Comparison of ENCODE assay signal across 1 cellular context in the genomic region with DNA sequence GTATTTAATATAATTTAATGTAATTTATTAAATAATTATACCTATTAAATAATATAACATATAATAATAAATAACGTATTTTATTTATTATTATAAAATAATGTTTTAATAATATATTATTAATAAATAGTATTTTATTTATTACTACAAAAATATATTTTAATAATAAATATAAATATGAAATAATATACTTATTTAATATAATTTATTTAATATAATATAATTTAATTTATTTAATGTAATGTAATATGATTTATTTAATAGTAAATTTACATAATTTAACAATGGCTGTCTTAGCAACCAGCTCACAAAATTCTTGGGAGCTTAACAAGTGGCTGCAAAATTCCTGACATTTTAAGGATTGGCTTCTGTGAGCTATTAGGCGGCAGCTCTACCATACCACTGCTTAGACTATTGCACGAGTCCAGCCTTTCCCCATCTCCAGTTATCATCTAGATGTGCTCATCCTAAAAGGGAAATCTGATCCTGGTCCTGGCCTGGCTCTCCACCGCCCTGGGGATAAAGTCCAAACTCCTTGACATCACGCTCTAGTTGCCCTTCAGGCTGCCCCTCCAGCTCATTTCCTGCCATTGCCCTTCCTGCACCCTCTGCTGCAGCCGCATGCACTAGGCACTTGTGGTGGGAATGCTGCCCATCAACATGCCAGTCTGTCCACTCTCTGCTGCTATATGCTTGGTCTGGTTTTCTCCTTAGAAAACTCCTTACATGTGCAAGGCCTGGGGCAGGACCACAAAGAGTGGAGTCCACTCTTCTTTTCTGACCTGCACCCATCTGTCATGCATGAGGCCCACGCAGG.
TF ChIP-seq lines count a peak whose summit lies in the region.

No MANE protein-coding gene starts in this region.

TF ChIP-seq in HepG2, 621 proteins besides CTCF, POLR2A, EP300 and RAD21 (continued from another document and continues in another):
- no peak for TF ChIP-seq ZFYVE20 (CRISPR knock-in tag; IDR thresholded peaks at IDR 0.05; ENCODE audit: borderline replicate concordance, low read depth)
- TF ChIP-seq FOXK1 (CRISPR knock-in tag; IDR thresholded peaks at IDR 0.05; ENCODE audit: borderline replicate concordance, low read depth) = no peak
- TF ChIP-seq ZNF589 (CRISPR knock-in tag; conservative IDR thresholded peaks at IDR 0.05) = no peak
- no peak for TF ChIP-seq PHF8 (CRISPR knock-in tag; IDR thresholded peaks at IDR 0.05)
- no peak for TF ChIP-seq ZBTB3 (CRISPR knock-in tag; IDR thresholded peaks at IDR 0.05; ENCODE audit: borderline replicate concordance, low read depth)
- no peak for TF ChIP-seq ZNF878 (CRISPR knock-in tag; IDR thresholded peaks at IDR 0.05)
- TF ChIP-seq ZNF484 (CRISPR knock-in tag; IDR thresholded peaks at IDR 0.05; ENCODE audit: borderline replicate concordance, low read depth) = no peak
- TF ChIP-seq, protein P1, sequence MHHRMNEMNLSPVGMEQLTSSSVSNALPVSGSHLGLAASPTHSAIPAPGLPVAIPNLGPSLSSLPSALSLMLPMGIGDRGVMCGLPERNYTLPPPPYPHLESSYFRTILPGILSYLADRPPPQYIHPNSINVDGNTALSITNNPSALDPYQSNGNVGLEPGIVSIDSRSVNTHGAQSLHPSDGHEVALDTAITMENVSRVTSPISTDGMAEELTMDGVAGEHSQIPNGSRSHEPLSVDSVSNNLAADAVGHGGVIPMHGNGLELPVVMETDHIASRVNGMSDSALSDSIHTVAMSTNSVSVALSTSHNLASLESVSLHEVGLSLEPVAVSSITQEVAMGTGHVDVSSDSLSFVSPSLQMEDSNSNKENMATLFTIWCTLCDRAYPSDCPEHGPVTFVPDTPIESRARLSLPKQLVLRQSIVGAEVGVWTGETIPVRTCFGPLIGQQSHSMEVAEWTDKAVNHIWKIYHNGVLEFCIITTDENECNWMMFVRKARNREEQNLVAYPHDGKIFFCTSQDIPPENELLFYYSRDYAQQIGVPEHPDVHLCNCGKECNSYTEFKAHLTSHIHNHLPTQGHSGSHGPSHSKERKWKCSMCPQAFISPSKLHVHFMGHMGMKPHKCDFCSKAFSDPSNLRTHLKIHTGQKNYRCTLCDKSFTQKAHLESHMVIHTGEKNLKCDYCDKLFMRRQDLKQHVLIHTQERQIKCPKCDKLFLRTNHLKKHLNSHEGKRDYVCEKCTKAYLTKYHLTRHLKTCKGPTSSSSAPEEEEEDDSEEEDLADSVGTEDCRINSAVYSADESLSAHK (CRISPR knock-in tag; IDR thresholded peaks at IDR 0.05; ENCODE audit: borderline replicate concordance) = no peak
- no peak for TF ChIP-seq ZNF468 (CRISPR knock-in tag; IDR thresholded peaks at IDR 0.05)
- TF ChIP-seq TBP (CRISPR knock-in tag; IDR thresholded peaks at IDR 0.05) = no peak
- TF ChIP-seq REL (CRISPR knock-in tag; conservative IDR thresholded peaks at IDR 0.05) = no peak
- TF ChIP-seq FOXA3 (CRISPR knock-in tag; IDR thresholded peaks at IDR 0.05) = peak; percentile 32; the same call in 1 of the 2 replicates
- TF ChIP-seq SP140L (CRISPR knock-in tag; IDR thresholded peaks at IDR 0.05; ENCODE audit: borderline replicate concordance) = no peak
- no peak for TF ChIP-seq ZNF558 (CRISPR knock-in tag; IDR thresholded peaks at IDR 0.05; ENCODE audit: borderline replicate concordance)
- no peak for TF ChIP-seq SMAD9 (CRISPR knock-in tag; IDR thresholded peaks at IDR 0.05)
- no peak for TF ChIP-seq ZNF34 (CRISPR knock-in tag; IDR thresholded peaks at IDR 0.05; ENCODE audit: borderline replicate concordance)
- TF ChIP-seq ZFP36L2 (CRISPR knock-in tag; IDR thresholded peaks at IDR 0.05) = no peak
- no peak for TF ChIP-seq ZNF207 (IDR thresholded peaks at IDR 0.05; ENCODE audit: borderline replicate concordance)
- no peak for TF ChIP-seq ZNF460 (CRISPR knock-in tag; IDR thresholded peaks at IDR 0.05; ENCODE audit: borderline replicate concordance)
- peak; percentile 71; the same call in 1 of the 2 replicates for TF ChIP-seq ZNF644 (CRISPR knock-in tag; IDR thresholded peaks at IDR 0.05; ENCODE audit: low read depth)
- TF ChIP-seq, protein P2, sequence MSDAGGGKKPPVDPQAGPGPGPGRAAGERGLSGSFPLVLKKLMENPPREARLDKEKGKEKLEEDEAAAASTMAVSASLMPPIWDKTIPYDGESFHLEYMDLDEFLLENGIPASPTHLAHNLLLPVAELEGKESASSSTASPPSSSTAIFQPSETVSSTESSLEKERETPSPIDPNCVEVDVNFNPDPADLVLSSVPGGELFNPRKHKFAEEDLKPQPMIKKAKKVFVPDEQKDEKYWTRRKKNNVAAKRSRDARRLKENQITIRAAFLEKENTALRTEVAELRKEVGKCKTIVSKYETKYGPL (CRISPR knock-in tag; IDR thresholded peaks at IDR 0.05) = no peak
- TF ChIP-seq MXD4 (CRISPR knock-in tag; IDR thresholded peaks at IDR 0.05) = no peak
- TF ChIP-seq ZNF713 (CRISPR knock-in tag; IDR thresholded peaks at IDR 0.05) = no peak
- TF ChIP-seq, protein P3, sequence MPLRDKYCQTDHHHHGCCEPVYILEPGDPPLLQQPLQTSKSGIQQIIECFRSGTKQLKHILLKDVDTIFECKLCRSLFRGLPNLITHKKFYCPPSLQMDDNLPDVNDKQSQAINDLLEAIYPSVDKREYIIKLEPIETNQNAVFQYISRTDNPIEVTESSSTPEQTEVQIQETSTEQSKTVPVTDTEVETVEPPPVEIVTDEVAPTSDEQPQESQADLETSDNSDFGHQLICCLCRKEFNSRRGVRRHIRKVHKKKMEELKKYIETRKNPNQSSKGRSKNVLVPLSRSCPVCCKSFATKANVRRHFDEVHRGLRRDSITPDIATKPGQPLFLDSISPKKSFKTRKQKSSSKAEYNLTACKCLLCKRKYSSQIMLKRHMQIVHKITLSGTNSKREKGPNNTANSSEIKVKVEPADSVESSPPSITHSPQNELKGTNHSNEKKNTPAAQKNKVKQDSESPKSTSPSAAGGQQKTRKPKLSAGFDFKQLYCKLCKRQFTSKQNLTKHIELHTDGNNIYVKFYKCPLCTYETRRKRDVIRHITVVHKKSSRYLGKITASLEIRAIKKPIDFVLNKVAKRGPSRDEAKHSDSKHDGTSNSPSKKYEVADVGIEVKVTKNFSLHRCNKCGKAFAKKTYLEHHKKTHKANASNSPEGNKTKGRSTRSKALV (CRISPR knock-in tag; IDR thresholded peaks at IDR 0.05) = no peak
- TF ChIP-seq ZKSCAN1 (IDR thresholded peaks at IDR 0.05; ENCODE audit: low read length) = no peak
- no peak for TF ChIP-seq IRX3 (CRISPR knock-in tag; IDR thresholded peaks at IDR 0.05; ENCODE audit: borderline replicate concordance, low read depth)
- TF ChIP-seq RBM39 (IDR thresholded peaks at IDR 0.05; ENCODE audit: low read depth, low read length, poor library complexity, severe bottlenecking) = no peak
- TF ChIP-seq PTBP1 (IDR thresholded peaks at IDR 0.05; ENCODE audit: low read depth, low read length, poor library complexity, severe bottlenecking) = no peak
- TF ChIP-seq HHEX (CRISPR knock-in tag; IDR thresholded peaks at IDR 0.05) = no peak
- TF ChIP-seq HMG20A (CRISPR knock-in tag; IDR thresholded peaks at IDR 0.05; ENCODE audit: borderline replicate concordance) = peak; percentile 74; the same call in 1 of the 2 replicates
- no peak for TF ChIP-seq ARNT (IDR thresholded peaks at IDR 0.05)
- TF ChIP-seq ZNF501 (CRISPR knock-in tag; IDR thresholded peaks at IDR 0.05) = peak; percentile 62; the same call in 1 of the 2 replicates
- TF ChIP-seq, protein P4, sequence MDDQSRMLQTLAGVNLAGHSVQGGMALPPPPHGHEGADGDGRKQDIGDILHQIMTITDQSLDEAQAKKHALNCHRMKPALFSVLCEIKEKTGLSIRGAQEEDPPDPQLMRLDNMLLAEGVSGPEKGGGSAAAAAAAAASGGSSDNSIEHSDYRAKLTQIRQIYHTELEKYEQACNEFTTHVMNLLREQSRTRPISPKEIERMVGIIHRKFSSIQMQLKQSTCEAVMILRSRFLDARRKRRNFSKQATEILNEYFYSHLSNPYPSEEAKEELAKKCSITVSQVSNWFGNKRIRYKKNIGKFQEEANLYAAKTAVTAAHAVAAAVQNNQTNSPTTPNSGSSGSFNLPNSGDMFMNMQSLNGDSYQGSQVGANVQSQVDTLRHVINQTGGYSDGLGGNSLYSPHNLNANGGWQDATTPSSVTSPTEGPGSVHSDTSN (CRISPR knock-in tag; IDR thresholded peaks at IDR 0.05; ENCODE audit: borderline replicate concordance) = no peak
- peak; percentile 50 for TF ChIP-seq PITX1 (CRISPR knock-in tag; IDR thresholded peaks at IDR 0.05)
- TF ChIP-seq, protein P5, sequence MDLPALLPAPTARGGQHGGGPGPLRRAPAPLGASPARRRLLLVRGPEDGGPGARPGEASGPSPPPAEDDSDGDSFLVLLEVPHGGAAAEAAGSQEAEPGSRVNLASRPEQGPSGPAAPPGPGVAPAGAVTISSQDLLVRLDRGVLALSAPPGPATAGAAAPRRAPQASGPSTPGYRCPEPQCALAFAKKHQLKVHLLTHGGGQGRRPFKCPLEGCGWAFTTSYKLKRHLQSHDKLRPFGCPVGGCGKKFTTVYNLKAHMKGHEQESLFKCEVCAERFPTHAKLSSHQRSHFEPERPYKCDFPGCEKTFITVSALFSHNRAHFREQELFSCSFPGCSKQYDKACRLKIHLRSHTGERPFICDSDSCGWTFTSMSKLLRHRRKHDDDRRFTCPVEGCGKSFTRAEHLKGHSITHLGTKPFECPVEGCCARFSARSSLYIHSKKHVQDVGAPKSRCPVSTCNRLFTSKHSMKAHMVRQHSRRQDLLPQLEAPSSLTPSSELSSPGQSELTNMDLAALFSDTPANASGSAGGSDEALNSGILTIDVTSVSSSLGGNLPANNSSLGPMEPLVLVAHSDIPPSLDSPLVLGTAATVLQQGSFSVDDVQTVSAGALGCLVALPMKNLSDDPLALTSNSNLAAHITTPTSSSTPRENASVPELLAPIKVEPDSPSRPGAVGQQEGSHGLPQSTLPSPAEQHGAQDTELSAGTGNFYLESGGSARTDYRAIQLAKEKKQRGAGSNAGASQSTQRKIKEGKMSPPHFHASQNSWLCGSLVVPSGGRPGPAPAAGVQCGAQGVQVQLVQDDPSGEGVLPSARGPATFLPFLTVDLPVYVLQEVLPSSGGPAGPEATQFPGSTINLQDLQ (CRISPR knock-in tag; IDR thresholded peaks at IDR 0.05) = no peak
- no peak for TF ChIP-seq ZFP36 (IDR thresholded peaks at IDR 0.05; ENCODE audit: borderline replicate concordance, low read depth, low read length, partially characterized antibody)
- TF ChIP-seq, protein P6, sequence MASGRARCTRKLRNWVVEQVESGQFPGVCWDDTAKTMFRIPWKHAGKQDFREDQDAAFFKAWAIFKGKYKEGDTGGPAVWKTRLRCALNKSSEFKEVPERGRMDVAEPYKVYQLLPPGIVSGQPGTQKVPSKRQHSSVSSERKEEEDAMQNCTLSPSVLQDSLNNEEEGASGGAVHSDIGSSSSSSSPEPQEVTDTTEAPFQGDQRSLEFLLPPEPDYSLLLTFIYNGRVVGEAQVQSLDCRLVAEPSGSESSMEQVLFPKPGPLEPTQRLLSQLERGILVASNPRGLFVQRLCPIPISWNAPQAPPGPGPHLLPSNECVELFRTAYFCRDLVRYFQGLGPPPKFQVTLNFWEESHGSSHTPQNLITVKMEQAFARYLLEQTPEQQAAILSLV (CRISPR knock-in tag; IDR thresholded peaks at IDR 0.05; ENCODE audit: borderline replicate concordance) = no peak
- no peak for TF ChIP-seq SUZ12 (IDR thresholded peaks at IDR 0.05; ENCODE audit: low read depth, low read length)
- TF ChIP-seq, protein P7, sequence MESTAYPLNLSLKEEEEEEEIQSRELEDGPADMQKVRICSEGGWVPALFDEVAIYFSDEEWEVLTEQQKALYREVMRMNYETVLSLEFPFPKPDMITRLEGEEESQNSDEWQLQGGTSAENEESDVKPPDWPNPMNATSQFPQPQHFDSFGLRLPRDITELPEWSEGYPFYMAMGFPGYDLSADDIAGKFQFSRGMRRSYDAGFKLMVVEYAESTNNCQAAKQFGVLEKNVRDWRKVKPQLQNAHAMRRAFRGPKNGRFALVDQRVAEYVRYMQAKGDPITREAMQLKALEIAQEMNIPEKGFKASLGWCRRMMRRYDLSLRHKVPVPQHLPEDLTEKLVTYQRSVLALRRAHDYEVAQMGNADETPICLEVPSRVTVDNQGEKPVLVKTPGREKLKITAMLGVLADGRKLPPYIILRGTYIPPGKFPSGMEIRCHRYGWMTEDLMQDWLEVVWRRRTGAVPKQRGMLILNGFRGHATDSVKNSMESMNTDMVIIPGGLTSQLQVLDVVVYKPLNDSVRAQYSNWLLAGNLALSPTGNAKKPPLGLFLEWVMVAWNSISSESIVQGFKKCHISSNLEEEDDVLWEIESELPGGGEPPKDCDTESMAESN (CRISPR knock-in tag; conservative IDR thresholded peaks at IDR 0.05) = 0 out of 2 replicates have a peak, but pooled peaks have one; percentile 21
- no peak for TF ChIP-seq YEATS2 (CRISPR knock-in tag; IDR thresholded peaks at IDR 0.05; ENCODE audit: borderline replicate concordance)
- TF ChIP-seq, protein P8, sequence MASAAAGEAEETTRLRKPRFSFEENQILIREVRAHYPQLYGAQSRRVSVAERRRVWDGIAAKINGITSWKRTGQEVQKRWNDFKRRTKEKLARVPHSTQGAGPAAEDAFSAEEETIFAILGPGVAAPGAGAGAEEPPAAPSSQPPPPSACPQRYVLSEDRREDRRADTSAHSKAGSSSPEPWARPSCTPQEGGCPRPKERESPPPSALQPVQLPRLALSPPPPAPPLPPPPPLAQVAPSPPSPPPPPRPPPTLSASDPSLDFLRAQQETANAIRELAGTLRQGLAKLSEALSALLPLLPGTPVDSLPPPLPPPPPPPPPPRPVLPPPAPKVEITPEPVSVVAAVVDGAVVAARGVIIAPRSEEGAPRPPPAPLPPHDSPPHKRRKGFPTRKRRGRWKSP (CRISPR knock-in tag; IDR thresholded peaks at IDR 0.05) = no peak
- TF ChIP-seq, protein P9, sequence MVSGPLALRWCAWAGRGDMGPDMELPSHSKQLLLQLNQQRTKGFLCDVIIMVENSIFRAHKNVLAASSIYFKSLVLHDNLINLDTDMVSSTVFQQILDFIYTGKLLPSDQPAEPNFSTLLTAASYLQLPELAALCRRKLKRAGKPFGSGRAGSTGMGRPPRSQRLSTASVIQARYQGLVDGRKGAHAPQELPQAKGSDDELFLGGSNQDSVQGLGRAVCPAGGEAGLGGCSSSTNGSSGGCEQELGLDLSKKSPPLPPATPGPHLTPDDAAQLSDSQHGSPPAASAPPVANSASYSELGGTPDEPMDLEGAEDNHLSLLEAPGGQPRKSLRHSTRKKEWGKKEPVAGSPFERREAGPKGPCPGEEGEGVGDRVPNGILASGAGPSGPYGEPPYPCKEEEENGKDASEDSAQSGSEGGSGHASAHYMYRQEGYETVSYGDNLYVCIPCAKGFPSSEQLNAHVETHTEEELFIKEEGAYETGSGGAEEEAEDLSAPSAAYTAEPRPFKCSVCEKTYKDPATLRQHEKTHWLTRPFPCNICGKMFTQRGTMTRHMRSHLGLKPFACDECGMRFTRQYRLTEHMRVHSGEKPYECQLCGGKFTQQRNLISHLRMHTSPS (CRISPR knock-in tag; IDR thresholded peaks at IDR 0.05; ENCODE audit: low read depth) = peak; percentile 97
- TF ChIP-seq TARDBP (CRISPR knock-in tag; IDR thresholded peaks at IDR 0.05) = no peak
- no peak for TF ChIP-seq ZBTB1 (CRISPR knock-in tag; IDR thresholded peaks at IDR 0.05; ENCODE audit: borderline replicate concordance)
- TF ChIP-seq, protein P10, sequence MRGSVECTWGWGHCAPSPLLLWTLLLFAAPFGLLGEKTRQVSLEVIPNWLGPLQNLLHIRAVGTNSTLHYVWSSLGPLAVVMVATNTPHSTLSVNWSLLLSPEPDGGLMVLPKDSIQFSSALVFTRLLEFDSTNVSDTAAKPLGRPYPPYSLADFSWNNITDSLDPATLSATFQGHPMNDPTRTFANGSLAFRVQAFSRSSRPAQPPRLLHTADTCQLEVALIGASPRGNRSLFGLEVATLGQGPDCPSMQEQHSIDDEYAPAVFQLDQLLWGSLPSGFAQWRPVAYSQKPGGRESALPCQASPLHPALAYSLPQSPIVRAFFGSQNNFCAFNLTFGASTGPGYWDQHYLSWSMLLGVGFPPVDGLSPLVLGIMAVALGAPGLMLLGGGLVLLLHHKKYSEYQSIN (CRISPR knock-in tag; IDR thresholded peaks at IDR 0.05; ENCODE audit: borderline replicate concordance) = no peak
- TF ChIP-seq ZNF160 (CRISPR knock-in tag; IDR thresholded peaks at IDR 0.05) = 0 out of 2 replicates have a peak, but pooled peaks have one; percentile 13
- TF ChIP-seq NR1H2 (CRISPR knock-in tag; IDR thresholded peaks at IDR 0.05; ENCODE audit: borderline replicate concordance, low read depth) = no peak
